Comparison of ENCODE assay signal across 14 cellular contexts in genomic region chr15:22502272-22502671, GRCh38. TPM values are rescaled to one million over a fixed set of nuclear protein-coding genes. Genes with fewer than 3 reads are reported as not detected.
"Had no signal": no experiment of that assay in that cellular context is flagged by ENCODE, and none has a peak within 500 bp of the region (broad histone marks: within the 10 kb centered on the region; RNA-seq: fewer than 3 reads in every experiment).

No MANE protein-coding gene starts in this region.

RNA-seq across cellular contexts. Expression of gene GOLGA6L22, which starts 43.6 kb away (rescaled TPM):
- total RNA-seq: activated B cell treated with CpG ODN at 0.5 μM for 24 hours; activated CD4-positive, alpha-beta memory T cell treated with anti-CD3 and anti-CD28 coated beads for 36 hours; activated CD4-positive, alpha-beta memory T cell treated with anti-CD3 and anti-CD28 coated beads, Interleukin-2, amount 10 ng/mL, durations not matched to agents 7 days and 5 days; activated CD4-positive, alpha-beta T cell treated with anti-CD3 and anti-CD28 coated beads for 36 hours; activated CD4-positive, alpha-beta T cell treated with anti-CD3 and anti-CD28 coated beads, Interleukin-2, amount 10 ng/mL, durations not matched to agents 24 days and 14 days; activated CD4-positive, alpha-beta T cell treated with anti-CD3 and anti-CD28 coated beads, Interleukin-2, amount 10 ng/mL, durations not matched to agents 7 days and 5 days; activated CD8-positive, alpha-beta memory T cell treated with anti-CD3 and anti-CD28 coated beads for 36 hours; activated CD8-positive, alpha-beta memory T cell treated with anti-CD3 and anti-CD28 coated beads, Interleukin-2, amount 10 ng/mL, durations not matched to agents 7 days and 5 days; activated CD8-positive, alpha-beta T cell treated with anti-CD3 and anti-CD28 coated beads for 36 hours; activated CD8-positive, alpha-beta T cell treated with anti-CD3 and anti-CD28 coated beads, Interleukin-2, amount 10 ng/mL, durations not matched to agents 7 days and 5 days; T-helper 1 cell treated with Interleukin-12 subunit alpha and Interleukin-12 subunit beta and Interleukin-4 antibody, amounts not matched to agents 30 ng/mL and 1 ng/mL, for 36 hours; T-helper 17 cell; T-helper 2 cell treated with Interferon-gamma antibody and Interleukin-4, amounts not matched to agents 100 ng/mL and 5 ng/mL, for 36 hours; WTC11 had no signal
